ENCODE assay signal across 22 cellular contexts in genomic region chr2:62731275-62731674, GRCh38. TPM values are rescaled to one million over a fixed set of nuclear protein-coding genes. Genes with fewer than 3 reads are reported as not detected.
DNase-seq lines count a peak whose midpoint lies in the region; ATAC-seq, FAIRE-seq and TF ChIP-seq lines count a peak whose summit lies in the region.
"Had no signal": no experiment of that assay in that cellular context is flagged by ENCODE, and none has a peak within 500 bp of the region (broad histone marks: within the 10 kb centered on the region; RNA-seq: fewer than 3 reads in every experiment).

No MANE protein-coding gene starts in this region.

- H3K9me3 ChIP-seq in HepG2 (ENCODE audit: low read length) (peaks cover 27% of the 10 kb centered on the region), right lobe of liver (peaks cover 0 to 7% (median 0%) of the 10 kb centered on the region in 4 donors), HEK293 (ENCODE audit: control insufficient read depth, insufficient read depth, low read depth, low read length) (no peaks in the 10 kb centered on the region; the same call in 1 of the 2 replicates)
- H3K9me3 ChIP-seq: BE2C had no signal

- FAIRE-seq in HepG2 (lab: Jason Lieb, UNC), result no peak

- WGBS in HepG2 (ENCODE audit: low lambda C conversion rate), result over 99% methylated on average over 3 of the region's 3 CpGs
- 93% methylated on average over 3 of the region's 3 CpGs for WGBS in right lobe of liver (ENCODE audit: insufficient coverage, low coverage, low lambda C conversion rate, missing lambda C conversion rate)

- H3K4me2 ChIP-seq in HepG2 (ENCODE audit: low read depth, low read length), result no peak overlapping the region
- H3K4me2 ChIP-seq: BLaER1 had no signal

- no peaks in the 10 kb centered on the region for H3K27me3 ChIP-seq in HepG2 (ENCODE audit: control insufficient read depth in 1 of 2, insufficient read depth in 2 of 2, low read length in 2 of 2)
- no peaks in the 10 kb centered on the region for H3K27me3 ChIP-seq in right lobe of liver
- H3K27me3 ChIP-seq: BE2C, BLaER1 had no signal

- no peak for TF ChIP-seq RAD21 in HepG2 (CRISPR knock-in tag; IDR thresholded peaks at IDR 0.05)

- CTCF ChIA-PET in HepG2 (lab: Yijun Ruan, JAX; ENCODE audit: low intra/inter-chr PET ratio, low total read pairs), result no interaction called here
- CTCF ChIA-PET in HEK293 (lab: Yijun Ruan, JAX), result no interaction called here

- TF ChIP-seq POLR2A in HepG2 (IDR thresholded peaks at IDR 0.05; ENCODE audit: insufficient read depth in 1 of 2, low read depth in 2 of 2, low read length in 2 of 2) (no peak), right lobe of liver (IDR thresholded peaks at IDR 0.05) (no peak)

- TF ChIP-seq EP300 in HepG2 (IDR thresholded peaks at IDR 0.05; ENCODE audit: low read depth in 2 of 2, low read length in 2 of 2) (no peak), HepG2 (CRISPR knock-in tag; IDR thresholded peaks at IDR 0.05; ENCODE audit: borderline replicate concordance) (no peak)

- in situ Hi-C loops in HepG2 (cut with HindIII; ENCODE audit: extremely low pct_ligation_motif_present, low pct_unique_long_range_greater_than_20kb), result no loop called here
- in situ Hi-C loops in GM13977 (cut with MboI; ENCODE audit: low pct_unique_long_range_greater_than_20kb, low sequenced_read_pairs, unreplicated experiment), result no loop called here

- POLR2A ChIA-PET in HepG2 (lab: Yijun Ruan, JAX) (no interaction called here), HEK293 (lab: Yijun Ruan, JAX) (no interaction called here)

- peaks cover 77% of the 10 kb centered on the region for H3K4me1 ChIP-seq in HepG2 (ENCODE audit: insufficient read depth, low read length)
- H3K4me1 ChIP-seq in right lobe of liver, result peaks cover 0 to 13% (median 4%) of the 10 kb centered on the region in 4 donors
- peaks cover 3% of the 10 kb centered on the region; the same call in 1 of the 2 replicates for H3K4me1 ChIP-seq in HEK293 (ENCODE audit: control insufficient read depth, insufficient read depth, low read length)
- H3K4me1 ChIP-seq: BE2C had no signal

- H3K36me3 ChIP-seq in HepG2 (replicated peaks in 1 of 2; ENCODE audit: control insufficient read depth in 1 of 2, insufficient read depth in 2 of 2, low read length in 2 of 2) (peaks cover 10 to 45% of the 10 kb centered on the region in 2 experiments), right lobe of liver (no peaks in the 10 kb centered on the region), HEK293 (ENCODE audit: control insufficient read depth in 2 of 2, insufficient read depth in 1 of 2, low read length in 2 of 2) (no peaks in the 10 kb centered on the region; a peak in 1 of 3 replicates)
- H3K36me3 ChIP-seq: BE2C had no signal

- TF ChIP-seq CTCF in HepG2 (CRISPR knock-in tag; IDR thresholded peaks at IDR 0.05) (no peak), right lobe of liver (IDR thresholded peaks at IDR 0.05) (no peak), HEK293 (tag by site-specific recombination; IDR thresholded peaks at IDR 0.05) (no peak), GM13977 (IDR thresholded peaks at IDR 0.05; ENCODE audit: extremely low read depth, insufficient read depth, missing control alignments) (no peak)

- peaks cover 96% of the 10 kb centered on the region for H3K79me2 ChIP-seq in HepG2 (ENCODE audit: insufficient read depth, low read length)

- H3K27ac ChIP-seq in HepG2 (ENCODE audit: extremely low read length, insufficient read depth, low read length), result no peak overlapping the region
- H3K27ac ChIP-seq in right lobe of liver, result no peak overlapping the region
- no peak overlapping the region for H3K27ac ChIP-seq in HEK293 (ENCODE audit: extremely low read depth, low read depth, low read length)
- H3K27ac ChIP-seq: 22Rv1, BLaER1 had no signal

- BruUV-seq in HepG2 (replicated peaks; lab: Mats Ljungman, UMichigan), result no TSS peak

- H3K4me3 ChIP-seq in HepG2 (replicated peaks in 1 of 3; ENCODE audit: insufficient read depth in 1 of 3, low read depth in 2 of 3, low read length in 3 of 3) (no peak overlapping the region), right lobe of liver (no peak overlapping the region), HEK293 (ENCODE audit: low read depth, low read length) (no peak overlapping the region)
- H3K4me3 ChIP-seq: BLaER1, GM12878 had no signal

- intact Hi-C loops in HepG2 (cut with micrococcal nuclease; ENCODE audit: unreplicated experiment), result no loop called here
- intact Hi-C loops in right lobe of liver (cut with DNase I), result no loop called here

- H3K9ac ChIP-seq in HepG2 (ENCODE audit: insufficient read depth, low read depth, low read length), result no peak overlapping the region
- H3K9ac ChIP-seq: BLaER1 had no signal

- no peak overlapping the region for H2AFZ ChIP-seq in HepG2 (ENCODE audit: low read length)

- DNase-seq in HepG2 (ENCODE audit: low spot score) (no peak), right lobe of liver (no peak), GM13977 (ENCODE audit: low spot score) (no peak), OCI-M2 (lab: John Stamatoyannopoulos, UW; ENCODE audit: unreplicated experiment) (no peak)
- DNase-seq: ACHN; BE2C; C1 segment of cervical spinal cord; CD4-positive, alpha-beta memory T cell; CD4-positive, CD25-positive, alpha-beta regulatory T cell; CD8-positive, alpha-beta memory T cell; COR-L47; DMS 273 treated with DMSO at 0.1 percent for 48 hours; DMS153; DMS53; DMS79; DND-41; EL; GDM1 had no signal

- ATAC-seq in HepG2 (no peak), right lobe of liver (no peak)
- ATAC-seq: GM12878 had no signal

- H4K20me1 ChIP-seq in HepG2 (ENCODE audit: insufficient read depth, low read length), result peaks cover 80% of the 10 kb centered on the region

TF ChIP-seq in HepG2, 621 proteins besides CTCF, POLR2A, EP300 and RAD21 (continues in another document):
- TF ChIP-seq, protein P1, sequence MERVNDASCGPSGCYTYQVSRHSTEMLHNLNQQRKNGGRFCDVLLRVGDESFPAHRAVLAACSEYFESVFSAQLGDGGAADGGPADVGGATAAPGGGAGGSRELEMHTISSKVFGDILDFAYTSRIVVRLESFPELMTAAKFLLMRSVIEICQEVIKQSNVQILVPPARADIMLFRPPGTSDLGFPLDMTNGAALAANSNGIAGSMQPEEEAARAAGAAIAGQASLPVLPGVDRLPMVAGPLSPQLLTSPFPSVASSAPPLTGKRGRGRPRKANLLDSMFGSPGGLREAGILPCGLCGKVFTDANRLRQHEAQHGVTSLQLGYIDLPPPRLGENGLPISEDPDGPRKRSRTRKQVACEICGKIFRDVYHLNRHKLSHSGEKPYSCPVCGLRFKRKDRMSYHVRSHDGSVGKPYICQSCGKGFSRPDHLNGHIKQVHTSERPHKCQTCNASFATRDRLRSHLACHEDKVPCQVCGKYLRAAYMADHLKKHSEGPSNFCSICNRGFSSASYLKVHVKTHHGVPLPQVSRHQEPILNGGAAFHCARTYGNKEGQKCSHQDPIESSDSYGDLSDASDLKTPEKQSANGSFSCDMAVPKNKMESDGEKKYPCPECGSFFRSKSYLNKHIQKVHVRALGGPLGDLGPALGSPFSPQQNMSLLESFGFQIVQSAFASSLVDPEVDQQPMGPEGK (CRISPR knock-in tag; IDR thresholded peaks at IDR 0.05), result no peak
- TF ChIP-seq ZMYM2 (CRISPR knock-in tag; IDR thresholded peaks at IDR 0.05), result peak; percentile 84; the same call in 1 of the 2 replicates

TF ChIP-seq in HEK293, 187 proteins besides CTCF, POLR2A, EP300 and RAD21:
- TF ChIP-seq SETDB1 (IDR thresholded peaks at IDR 0.05; ENCODE audit: insufficient read length, low read length) (peak; percentile 75), ZNF391 (tag by site-specific recombination; IDR thresholded peaks at IDR 0.05; ENCODE audit: borderline replicate concordance, low read depth) (no peak)
TF ChIP-seq in HEK293: peak in this region for 1.

RNA-seq across cellular contexts. Expression of gene EHBP1, which starts 25.8 kb away (rescaled TPM):
- total RNA-seq in HepG2 (2016; rRNA removed; fragmentation: Illumina TruSeq; extraction: Trizol), result 93.5 and 122 TPM in 2 replicates
- 97.2 and 110 TPM in 2 replicates for total RNA-seq in HepG2 (2016; cell fraction: cytosol; rRNA removed; fragmentation: Illumina TruSeq; extraction: Trizol; ENCODE audit: low read depth)
- total RNA-seq in HepG2 (2016; cell fraction: insoluble cytoplasmic fraction; rRNA removed; fragmentation: Illumina TruSeq; extraction: Trizol), result 95.7 and 116 TPM in 2 replicates
- 85.7 and 89.7 TPM in 2 replicates for total RNA-seq in HepG2 (2016; cell fraction: membrane; rRNA removed; fragmentation: Illumina TruSeq; extraction: Trizol)
- 203 and 204 TPM in 2 replicates for total RNA-seq in HepG2 (2016; cell fraction: nucleus; rRNA removed; fragmentation: Illumina TruSeq; extraction: Trizol)
- polyA plus RNA-seq in HepG2 (2011; rRNA removed), result 133 and 146 TPM in 2 replicates
- 63.6 and 104 TPM in 2 replicates for polyA plus RNA-seq in HepG2 (2011; cell fraction: cytosol; rRNA removed)
- 143 and 176 TPM in 2 replicates for polyA plus RNA-seq in HepG2 (2011; cell fraction: nucleus; rRNA removed)
- 168 and 275 TPM in 2 replicates for polyA plus RNA-seq in HepG2 (2012)
- polyA plus RNA-seq in HepG2 (2016; cell fraction: cytosol; fragmentation: Illumina TruSeq; extraction: Trizol; ENCODE audit: low read depth), result 15.0 and 16.3 TPM in 2 replicates
- 115 and 119 TPM in 2 replicates for polyA plus RNA-seq in HepG2 (2016; cell fraction: insoluble cytoplasmic fraction; fragmentation: Illumina TruSeq; extraction: Trizol; ENCODE audit: low read depth)
- polyA plus RNA-seq in HepG2 (2016; cell fraction: membrane; fragmentation: Illumina TruSeq; extraction: Trizol; ENCODE audit: low read depth), result 32.6 and 37.1 TPM in 2 replicates
- polyA plus RNA-seq in HepG2 (2016; cell fraction: nucleus; fragmentation: Illumina TruSeq; extraction: Trizol; ENCODE audit: insufficient read depth, low read depth), result 123 and 129 TPM in 2 replicates
- 26.4 and 224 TPM in 2 replicates for polyA minus RNA-seq in HepG2 (2011; rRNA and poly(A)+ RNA removed; ENCODE audit: low replicate concordance)
- polyA minus RNA-seq in HepG2 (2011; cell fraction: cytosol; rRNA and poly(A)+ RNA removed), result 152 and 197 TPM in 2 replicates
- polyA minus RNA-seq in HepG2 (2011; cell fraction: nucleus; rRNA and poly(A)+ RNA removed), result 1,403 and 1,733 TPM in 2 replicates
- total RNA-seq in right lobe of liver, result 10 to 100 TPM; 40.4 to 66.6 (median 46.3) TPM

Comparison
In these comparisons a context has a peak if more than half of its experiments do, and no peak if none do; other contexts are left out.
1. Of the 63 proteins assayed by ChIP-seq in both HepG2 and HEK293: peak only in HepG2: ZNF280D; only in HEK293: SETDB1; in both: none; in neither: 61.